In genomic region chr11:71252434-71252781, GRCh38 we compare ENCODE assay signal across 9 cellular contexts. TPM values are rescaled to one million over a fixed set of nuclear protein-coding genes. Genes with fewer than 3 reads are reported as not detected.
DNase-seq lines count a peak whose midpoint lies in the region; ATAC-seq, FAIRE-seq and TF ChIP-seq lines count a peak whose summit lies in the region.
"Had no signal": no experiment of that assay in that cellular context is flagged by ENCODE, and none has a peak within 500 bp of the region (broad histone marks: within the 10 kb centered on the region; RNA-seq: fewer than 3 reads in every experiment).

Gene SHANK2 (minus strand): TSS chr11:71252577. CDS start chr11:71147326, 105,251 bp downstream.

- ATAC-seq in omental fat pad (ENCODE audit: low FRiP score) (peak; percentile 13), GM19455 (IDR thresholded peaks at IDR 0.05; ENCODE audit: unreplicated experiment) (no peak)
- ATAC-seq: natural killer cell treated with Interleukin-12 subunit alpha and Interleukin-12 subunit beta and Interleukin-15 and Interleukin-18, amount 100 ng/mL, for 72 hours had no signal

- DNase-seq in NCI-H69 (lab: John Stamatoyannopoulos, UW) = peak; percentile 66
- DNase-seq in fibroblast of the aortic adventitia (ENCODE audit: low read depth) = no peak
- no peak for DNase-seq in omental fat pad (ENCODE audit: low spot score)
- DNase-seq in NCI-H1436 treated with DMSO at 0.1 percent for 48 hours (lab: John Stamatoyannopoulos, UW) = no peak
- no peak for DNase-seq in GM19239 (ENCODE audit: insufficient read length, low spot score)
- DNase-seq in effector CD4-positive, alpha-beta T cell = no peak

- no peaks in the 10 kb centered on the region for H3K36me3 ChIP-seq in BLaER1

- no peak within 1 kb of the TSS for H3K27ac ChIP-seq in BLaER1

- peaks cover 31% of the 10 kb centered on the region for H3K4me1 ChIP-seq in BLaER1

- peak within 1 kb of the TSS; percentile 99 for H3K4me2 ChIP-seq in BLaER1

- FAIRE-seq in GM19239 (lab: Jason Lieb, UNC) = no peak

- no peak within 1 kb of the TSS for H3K9ac ChIP-seq in BLaER1

- peaks cover 89% of the 10 kb centered on the region for H3K27me3 ChIP-seq in BLaER1

- peaks cover 62% of the 10 kb centered on the region for H4K20me1 ChIP-seq in BLaER1

- H3K4me3 ChIP-seq in BLaER1 = peak within 1 kb of the TSS; percentile 67
- peak within 1 kb of the TSS; percentile 61 for H3K4me3 ChIP-seq in fibroblast of the aortic adventitia (ENCODE audit: low read depth, low read length)

- H3K9me3 ChIP-seq in BLaER1 = no peaks in the 10 kb centered on the region

- TF ChIP-seq CTCF in fibroblast of the aortic adventitia (IDR thresholded peaks at IDR 0.05; ENCODE audit: insufficient read depth, low read length) = no peak
- TF ChIP-seq CTCF in omental fat pad (IDR thresholded peaks at IDR 0.05) = no peak

RNA-seq across cellular contexts. Expression of gene SHANK2, which starts in this region (rescaled TPM):
- total RNA-seq in fibroblast of the aortic adventitia (ENCODE audit: low replicate concordance) (1.9 and 4.9 TPM in 2 replicates), omental fat pad (1 to 10 TPM in 3 of 4 donors, under 1 TPM in 1; 0.82 to 9.6 (median 5.6) TPM)
